ENCODE assay signal across 8 cellular contexts in the genomic region with DNA sequence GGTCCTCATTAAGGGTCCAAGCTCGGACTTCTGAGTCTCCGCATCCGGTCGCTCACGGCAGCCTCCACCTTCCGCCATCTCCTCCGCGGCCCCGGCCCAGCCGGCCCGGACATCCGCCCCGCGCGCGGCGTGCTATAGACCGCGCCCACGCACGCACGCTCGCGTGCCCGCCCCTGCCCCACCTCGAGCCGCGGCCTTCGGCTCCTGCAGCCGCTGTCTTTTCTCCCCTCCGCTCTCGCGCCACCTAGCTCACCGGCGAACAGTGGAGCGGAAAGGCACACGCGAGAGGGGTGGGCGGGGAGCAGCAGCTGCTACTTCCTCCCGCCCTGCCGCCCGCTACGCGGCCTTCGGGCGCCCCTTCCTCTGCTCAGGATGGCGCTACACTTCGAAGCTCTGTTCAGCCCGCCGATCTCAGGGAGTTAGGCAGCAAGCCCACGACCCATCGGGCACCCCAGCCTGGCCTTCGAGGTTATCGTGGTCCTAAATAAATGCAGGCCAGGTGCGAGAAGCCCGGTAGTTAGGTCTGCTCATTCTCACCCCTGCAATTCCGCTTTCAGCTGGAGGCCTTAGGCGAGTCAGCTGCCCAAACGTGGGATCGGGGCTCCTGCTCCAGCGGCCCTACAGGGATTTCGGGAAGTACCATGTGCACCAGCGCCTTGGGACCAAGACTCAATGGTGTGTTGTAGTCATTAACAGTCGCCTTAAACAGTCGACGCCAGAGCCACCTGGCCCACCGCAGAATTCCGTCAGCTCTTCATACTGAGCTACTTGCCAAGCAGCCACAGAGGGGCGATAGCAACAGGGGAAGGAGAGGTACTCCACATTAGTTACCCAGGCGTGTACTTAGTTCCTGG. TPM values are rescaled to one million over a fixed set of nuclear protein-coding genes. Genes with fewer than 3 reads are reported as not detected.
DNase-seq lines count a peak whose midpoint lies in the region; ATAC-seq and TF ChIP-seq lines count a peak whose summit lies in the region.

A gene with protein sequence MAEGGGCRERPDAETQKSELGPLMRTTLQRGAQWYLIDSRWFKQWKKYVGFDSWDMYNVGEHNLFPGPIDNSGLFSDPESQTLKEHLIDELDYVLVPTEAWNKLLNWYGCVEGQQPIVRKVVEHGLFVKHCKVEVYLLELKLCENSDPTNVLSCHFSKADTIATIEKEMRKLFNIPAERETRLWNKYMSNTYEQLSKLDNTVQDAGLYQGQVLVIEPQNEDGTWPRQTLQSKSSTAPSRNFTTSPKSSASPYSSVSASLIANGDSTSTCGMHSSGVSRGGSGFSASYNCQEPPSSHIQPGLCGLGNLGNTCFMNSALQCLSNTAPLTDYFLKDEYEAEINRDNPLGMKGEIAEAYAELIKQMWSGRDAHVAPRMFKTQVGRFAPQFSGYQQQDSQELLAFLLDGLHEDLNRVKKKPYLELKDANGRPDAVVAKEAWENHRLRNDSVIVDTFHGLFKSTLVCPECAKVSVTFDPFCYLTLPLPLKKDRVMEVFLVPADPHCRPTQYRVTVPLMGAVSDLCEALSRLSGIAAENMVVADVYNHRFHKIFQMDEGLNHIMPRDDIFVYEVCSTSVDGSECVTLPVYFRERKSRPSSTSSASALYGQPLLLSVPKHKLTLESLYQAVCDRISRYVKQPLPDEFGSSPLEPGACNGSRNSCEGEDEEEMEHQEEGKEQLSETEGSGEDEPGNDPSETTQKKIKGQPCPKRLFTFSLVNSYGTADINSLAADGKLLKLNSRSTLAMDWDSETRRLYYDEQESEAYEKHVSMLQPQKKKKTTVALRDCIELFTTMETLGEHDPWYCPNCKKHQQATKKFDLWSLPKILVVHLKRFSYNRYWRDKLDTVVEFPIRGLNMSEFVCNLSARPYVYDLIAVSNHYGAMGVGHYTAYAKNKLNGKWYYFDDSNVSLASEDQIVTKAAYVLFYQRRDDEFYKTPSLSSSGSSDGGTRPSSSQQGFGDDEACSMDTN (minus strand): TSS at position 107 of the 854 bp plus-strand sequence. CDS start 29 bp downstream, at position 78.

- peak; percentile 69 for TF ChIP-seq CTCF in GM12873 (IDR thresholded peaks at IDR 0.05; ENCODE audit: insufficient read depth, low read depth, low read length, missing control alignments)
- peak; percentile 39 for TF ChIP-seq CTCF in SU-DHL-6 (IDR thresholded peaks at IDR 0.05; ENCODE audit: insufficient read depth, low read length, poor library complexity, severe bottlenecking)
- peak; percentile 3 for TF ChIP-seq CTCF in parathyroid adenoma (IDR thresholded peaks at IDR 0.05)
- TF ChIP-seq CTCF in tibial artery (IDR thresholded peaks at IDR 0.05), result peak in 1 of 2 experiments; percentile 20

- no peaks in the 10 kb centered on the region for H4K20me1 ChIP-seq in SU-DHL-6 (ENCODE audit: low read depth, low read length)

- peaks cover 20% of the 10 kb centered on the region for H3F3A ChIP-seq in SU-DHL-6 (ENCODE audit: insufficient read depth)

- peak within 1 kb of the TSS; percentile 98 for H3K27ac Mint-ChIP-seq in activated naive CD8-positive, alpha-beta T cell treated with anti-CD3 and anti-CD28 coated beads, Interleukin-2, amount 10 ng/mL, durations not matched to agents 7 days and 5 days

- H3K36me3 ChIP-seq in SU-DHL-6 (ENCODE audit: low read length), result peaks cover 2% of the 10 kb centered on the region
- no peaks in the 10 kb centered on the region for H3K36me3 ChIP-seq in parathyroid adenoma (ENCODE audit: control insufficient read depth, insufficient read depth, low read length)
- H3K36me3 ChIP-seq in tibial artery, result peaks cover 5 to 17% (median 16%) of the 10 kb centered on the region in 3 donors

- peak within 1 kb of the TSS; percentile 98 for H3K4me2 ChIP-seq in SU-DHL-6 (ENCODE audit: low read depth, low read length, poor library complexity, severe bottlenecking)
- peak within 1 kb of the TSS; percentile 92 for H3K4me2 ChIP-seq in parathyroid adenoma (ENCODE audit: low read length)

- intact Hi-C loops in Right ventricle myocardium superior (cut with DNase I) (loop anchor here (5.0 kb wide), 2 partner anchors 102 to 168 kb away; a partner anchor contains a TSS), tibial artery (cut with DNase I; ENCODE audit: low total_unique reads) (loop anchor here (5.0 to 10.0 kb wide), 2 partner anchors 107 to 165 kb away; a partner anchor contains a TSS)

- peak within 1 kb of the TSS; percentile 97 for H3K4me3 Mint-ChIP-seq in activated naive CD8-positive, alpha-beta T cell treated with anti-CD3 and anti-CD28 coated beads, Interleukin-2, amount 10 ng/mL, durations not matched to agents 7 days and 5 days

- no peaks in the 10 kb centered on the region for H3K27me3 Mint-ChIP-seq in activated naive CD8-positive, alpha-beta T cell treated with anti-CD3 and anti-CD28 coated beads, Interleukin-2, amount 10 ng/mL, durations not matched to agents 7 days and 5 days

- peaks cover 40% of the 10 kb centered on the region for H3K4me1 Mint-ChIP-seq in activated naive CD8-positive, alpha-beta T cell treated with anti-CD3 and anti-CD28 coated beads, Interleukin-2, amount 10 ng/mL, durations not matched to agents 7 days and 5 days

- POLR2A ChIA-PET in activated naive CD8-positive, alpha-beta T cell treated with anti-CD3 and anti-CD28 coated beads, Interleukin-2, amount 10 ng/mL, durations not matched to agents 7 days and 5 days (lab: Charles Lee), result interaction anchor here (0.6 to 3.2 kb wide), 31 partner anchors 11 to 1101 kb away, joined by 3 to 46 read pairs (median 4); a partner anchor contains a TSS

- ATAC-seq in HG02763 (IDR thresholded peaks at IDR 0.05; ENCODE audit: unreplicated experiment) (peak; percentile 88), Right ventricle myocardium superior (ENCODE audit: poor library complexity) (peak; percentile 98)
- ATAC-seq in activated naive CD8-positive, alpha-beta T cell treated with anti-CD3 and anti-CD28 coated beads, Interleukin-2, amount 10 ng/mL, durations not matched to agents 7 days and 5 days (ENCODE audit: low read depth), result peak; percentile 91

- H3K27ac ChIP-seq in SU-DHL-6 (ENCODE audit: low read depth, low read length), result peak within 1 kb of the TSS; percentile 91
- H3K27ac ChIP-seq in parathyroid adenoma, result peak within 1 kb of the TSS; percentile 91
- peak within 1 kb of the TSS; percentile 87 for H3K27ac ChIP-seq in tibial artery

- H3K9ac ChIP-seq in SU-DHL-6 (ENCODE audit: low read length) (peak within 1 kb of the TSS; percentile 96), parathyroid adenoma (peak within 1 kb of the TSS; percentile 74)

- DNase-seq in NCI-H1417 (lab: John Stamatoyannopoulos, UW) (peak; percentile 77 to 92 (median 86)), Right ventricle myocardium superior (peak; percentile 96), tibial artery (peak; percentile 89 to 94)
- peak; percentile 90 for DNase-seq in activated naive CD8-positive, alpha-beta T cell treated with anti-CD3 and anti-CD28 coated beads, Interleukin-2, amount 10 ng/mL, durations not matched to agents 7 days and 5 days

- peaks cover 1% of the 10 kb centered on the region for H3K9me3 Mint-ChIP-seq in activated naive CD8-positive, alpha-beta T cell treated with anti-CD3 and anti-CD28 coated beads, Interleukin-2, amount 10 ng/mL, durations not matched to agents 7 days and 5 days

- H3K36me3 Mint-ChIP-seq in activated naive CD8-positive, alpha-beta T cell treated with anti-CD3 and anti-CD28 coated beads, Interleukin-2, amount 10 ng/mL, durations not matched to agents 7 days and 5 days, result peaks cover 14% of the 10 kb centered on the region

- H3K4me1 ChIP-seq in parathyroid adenoma, result peaks cover 6% of the 10 kb centered on the region
- H3K4me1 ChIP-seq in tibial artery, result peaks cover 0 to 38% (median 11%) of the 10 kb centered on the region in 4 donors

- H3K9me3 ChIP-seq in SU-DHL-6 (ENCODE audit: insufficient read depth, low read length) (no peaks in the 10 kb centered on the region), parathyroid adenoma (ENCODE audit: control insufficient read depth, low read length) (no peaks in the 10 kb centered on the region), tibial artery (no peaks in the 10 kb centered on the region)

- H2AFZ ChIP-seq in SU-DHL-6 (ENCODE audit: low read depth, low read length, severe bottlenecking) (peak within 1 kb of the TSS; percentile 76), parathyroid adenoma (peak within 1 kb of the TSS; percentile 99)

- peak within 1 kb of the TSS; percentile 98 for H3K4me3 ChIP-seq in SU-DHL-6 (ENCODE audit: insufficient read depth, low read length, poor library complexity, severe bottlenecking)
- H3K4me3 ChIP-seq in parathyroid adenoma (ENCODE audit: low read depth, low read length), result peak within 1 kb of the TSS; percentile 77
- peak within 1 kb of the TSS; percentile 76 to 83 for H3K4me3 ChIP-seq in tibial artery

- H3K27me3 ChIP-seq in SU-DHL-6 (ENCODE audit: low read length), result no peaks in the 10 kb centered on the region
- no peaks in the 10 kb centered on the region for H3K27me3 ChIP-seq in parathyroid adenoma (ENCODE audit: control insufficient read depth, insufficient read depth, low read length)
- no peaks in the 10 kb centered on the region for H3K27me3 ChIP-seq in tibial artery

- H3K9me2 ChIP-seq in SU-DHL-6 (replicated peaks; ENCODE audit: insufficient read depth, low read length), result no peaks in the 10 kb centered on the region

- H3K79me2 ChIP-seq in SU-DHL-6 (ENCODE audit: insufficient read depth, low read length) (peaks cover 34% of the 10 kb centered on the region), parathyroid adenoma (peaks cover 25% of the 10 kb centered on the region)

RNA-seq across cellular contexts. Expression of the gene that starts here (rescaled TPM):
- 10 to 100 TPM; 89.6 to 90.0 TPM for total RNA-seq in activated naive CD8-positive, alpha-beta T cell treated with anti-CD3 and anti-CD28 coated beads, Interleukin-2, amount 10 ng/mL, durations not matched to agents 7 days and 5 days
- 34.7 TPM for total RNA-seq in Right ventricle myocardium superior

Comparison
In these comparisons a context has a peak if more than half of its experiments do, and no peak if none do; other contexts are left out.
1. Peak in every context shown above with its lines: DNase-seq, ATAC-seq, H3K4me3 ChIP-seq and H3K27ac ChIP-seq.